33 cellular contexts compared by ENCODE assay signal in the genomic region with DNA sequence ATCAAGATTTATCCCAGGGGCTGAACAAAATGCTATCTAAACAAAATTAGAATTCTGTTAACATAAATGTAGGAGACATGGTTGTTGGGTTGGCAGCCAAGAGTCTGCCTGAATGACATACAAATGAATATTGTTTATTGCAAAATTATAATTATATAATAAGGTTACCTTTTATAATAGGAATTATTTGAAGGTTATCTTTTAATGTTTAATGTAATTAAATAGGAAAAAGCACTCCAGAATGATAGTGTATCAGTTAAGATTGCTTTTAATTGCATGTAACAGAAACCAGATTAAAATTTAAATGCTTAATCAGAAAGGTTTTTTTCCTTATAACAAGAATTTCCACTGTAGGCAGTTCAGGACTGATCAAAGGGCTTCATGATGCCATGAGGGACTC. TPM values are rescaled to one million over a fixed set of nuclear protein-coding genes. Genes with fewer than 3 reads are reported as not detected.
DNase-seq lines count a peak whose midpoint lies in the region; ATAC-seq, FAIRE-seq and TF ChIP-seq lines count a peak whose summit lies in the region.
"Had no signal": no experiment of that assay in that cellular context is flagged by ENCODE, and none has a peak within 500 bp of the region (broad histone marks: within the 10 kb centered on the region; RNA-seq: fewer than 3 reads in every experiment).

No MANE protein-coding gene starts in this region.

- H3K4me2 ChIP-seq in SK-N-SH: no peak overlapping the region
- H3K4me2 ChIP-seq: A549; BLaER1; BLaER1 treated with 17β-estradiol and CSF1 and Interleukin-3, amounts not matched to agents 10 nM and 100 nM had no signal

- DNase-seq in SK-N-SH (no peak), BE2C (peak; percentile 24), GM03348 (ENCODE audit: low spot score) (no peak), inferior parietal cortex (ENCODE audit: extremely low spot score) (no peak)
- DNase-seq: 8988T; ACHN; AML-193; C1 segment of cervical spinal cord; Caco-2; Calu3; CD4-positive, alpha-beta memory T cell; CD4-positive, alpha-beta T cell; CD4-positive, CD25-positive, alpha-beta regulatory T cell; CD8-positive, alpha-beta memory T cell; CD8-positive, alpha-beta T cell; COR-L47; DMS 273 treated with DMSO at 0.1 percent for 48 hours; DMS153; DMS79; DMS79 treated with DMSO at 0.1 percent for 48 hours; DND-41; EL had no signal

- peak; percentile 32 for FAIRE-seq in A204.1 (lab: Jason Lieb, UNC)
- FAIRE-seq: A549, D721Med had no signal

- no peak for TF ChIP-seq RAD21 in SK-N-SH (IDR thresholded peaks at IDR 0.05; ENCODE audit: low read length)

- no peak overlapping the region for H2AFZ ChIP-seq in SK-N-SH (ENCODE audit: low read depth)

- POLR2A ChIA-PET in SK-N-SH (lab: Yijun Ruan, JAX): no interaction called here

- H3K4me1 ChIP-seq in SK-N-SH (ENCODE audit: control insufficient read depth in 1 of 2, insufficient read depth in 2 of 2, low read depth in 1 of 2, low read length in 1 of 2) (no peaks in the 10 kb centered on the region), BE2C (peaks cover 10% of the 10 kb centered on the region)
- H3K4me1 ChIP-seq: A549; BLaER1; BLaER1 treated with 17β-estradiol and CSF1 and Interleukin-3, amounts not matched to agents 10 nM and 100 nM; Caco-2 had no signal

- H3K9me2 ChIP-seq in SK-N-SH: no peaks in the 10 kb centered on the region

- no peak overlapping the region for H3K27ac ChIP-seq in SK-N-SH (ENCODE audit: low read depth in 2 of 2, low read length in 1 of 2)
- H3K27ac ChIP-seq: 22Rv1; A549; BLaER1; BLaER1 treated with 17β-estradiol and CSF1 and Interleukin-3, amounts not matched to agents 10 nM and 100 nM; C4-2B had no signal

- no peak; the same call in 2 of the 3 replicates for ATAC-seq in SK-N-SH treated with all-trans-retinoic acid at 6 μM for 48 hours
- ATAC-seq: A549; CD8-positive, alpha-beta T cell had no signal

- H3K36me3 ChIP-seq in SK-N-SH (replicated peaks in 1 of 2; ENCODE audit: control insufficient read depth in 1 of 2, insufficient read depth in 2 of 2, low read length in 1 of 2) (no peaks in the 10 kb centered on the region), BE2C (no peaks in the 10 kb centered on the region)
- H3K36me3 ChIP-seq: BLaER1; BLaER1 treated with 17β-estradiol and CSF1 and Interleukin-3, amounts not matched to agents 10 nM and 100 nM had no signal

- TF ChIP-seq EP300 in SK-N-SH (IDR thresholded peaks at IDR 0.05; ENCODE audit: borderline replicate concordance in 1 of 2, low read depth in 1 of 2, low read length in 1 of 2): no peak

- TF ChIP-seq CTCF in SK-N-SH (IDR thresholded peaks at IDR 0.05): no peak
- no peak for TF ChIP-seq CTCF in BE2C (IDR thresholded peaks at IDR 0.05; ENCODE audit: low read depth, low read length)

- H3K27me3 ChIP-seq in SK-N-SH (ENCODE audit: insufficient read depth): no peaks in the 10 kb centered on the region
- no peaks in the 10 kb centered on the region for H3K27me3 ChIP-seq in BE2C
- H3K27me3 ChIP-seq: BLaER1; BLaER1 treated with 17β-estradiol and CSF1 and Interleukin-3, amounts not matched to agents 10 nM and 100 nM had no signal

- no peaks in the 10 kb centered on the region for H4K20me1 ChIP-seq in SK-N-SH (ENCODE audit: insufficient read depth)
- H4K20me1 ChIP-seq: BLaER1; BLaER1 treated with 17β-estradiol and CSF1 and Interleukin-3, amounts not matched to agents 10 nM and 100 nM had no signal

- peaks cover 3% of the 10 kb centered on the region for H3F3A ChIP-seq in SK-N-SH (replicated peaks; ENCODE audit: insufficient read depth)

- H3K79me2 ChIP-seq in SK-N-SH (ENCODE audit: insufficient read depth): no peaks in the 10 kb centered on the region

- CTCF ChIA-PET in SK-N-SH (lab: Yijun Ruan, JAX): interaction anchor here (1.6 kb wide), 1 partner anchor 21 kb away, joined by 3 read pairs; no protein-coding TSS in a partner anchor

- no peak overlapping the region for H3K4me3 ChIP-seq in SK-N-SH (ENCODE audit: low read depth in 2 of 2, low read length in 1 of 2)
- no peak overlapping the region for H3K4me3 ChIP-seq in BE2C (ENCODE audit: low read depth, low read length)
- H3K4me3 ChIP-seq: A549; BLaER1; BLaER1 treated with 17β-estradiol and CSF1 and Interleukin-3, amounts not matched to agents 10 nM and 100 nM had no signal

- H3K9ac ChIP-seq in SK-N-SH: no peak overlapping the region
- H3K9ac ChIP-seq: BLaER1; BLaER1 treated with 17β-estradiol and CSF1 and Interleukin-3, amounts not matched to agents 10 nM and 100 nM had no signal

- H3K9me3 ChIP-seq in SK-N-SH: peaks cover 4% of the 10 kb centered on the region
- H3K9me3 ChIP-seq in BE2C: no peaks in the 10 kb centered on the region; the same call in none of the 2 replicates
- H3K9me3 ChIP-seq: A549, BLaER1, Caco-2 had no signal

TF ChIP-seq in SK-N-SH treated with all-trans-retinoic acid at 6 μM for 48 hours, 23 proteins besides CTCF, POLR2A, EP300 and RAD21 (continues in another document):
- no peak for TF ChIP-seq POU6F1 (CRISPR knock-in tag; IDR thresholded peaks at IDR 0.05; ENCODE audit: borderline replicate concordance, low read depth)
- TF ChIP-seq GLIS3 (CRISPR knock-in tag; IDR thresholded peaks at IDR 0.05): no peak
- TF ChIP-seq ZNF565 (CRISPR knock-in tag; conservative IDR thresholded peaks at IDR 0.05; ENCODE audit: low read depth): no peak
- TF ChIP-seq, protein P1, sequence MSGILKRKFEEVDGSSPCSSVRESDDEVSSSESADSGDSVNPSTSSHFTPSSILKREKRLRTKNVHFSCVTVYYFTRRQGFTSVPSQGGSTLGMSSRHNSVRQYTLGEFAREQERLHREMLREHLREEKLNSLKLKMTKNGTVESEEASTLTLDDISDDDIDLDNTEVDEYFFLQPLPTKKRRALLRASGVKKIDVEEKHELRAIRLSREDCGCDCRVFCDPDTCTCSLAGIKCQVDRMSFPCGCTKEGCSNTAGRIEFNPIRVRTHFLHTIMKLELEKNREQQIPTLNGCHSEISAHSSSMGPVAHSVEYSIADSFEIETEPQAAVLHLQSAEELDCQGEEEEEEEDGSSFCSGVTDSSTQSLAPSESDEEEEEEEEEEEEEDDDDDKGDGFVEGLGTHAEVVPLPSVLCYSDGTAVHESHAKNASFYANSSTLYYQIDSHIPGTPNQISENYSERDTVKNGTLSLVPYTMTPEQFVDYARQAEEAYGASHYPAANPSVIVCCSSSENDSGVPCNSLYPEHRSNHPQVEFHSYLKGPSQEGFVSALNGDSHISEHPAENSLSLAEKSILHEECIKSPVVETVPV (CRISPR knock-in tag; IDR thresholded peaks at IDR 0.05): 0 out of 2 replicates have a peak, but pooled peaks have one; percentile 57
- TF ChIP-seq TCF4 (CRISPR knock-in tag; IDR thresholded peaks at IDR 0.05; ENCODE audit: borderline replicate concordance): peak; percentile 67; the same call in 1 of the 2 replicates
- no peak for TF ChIP-seq TOX (CRISPR knock-in tag; IDR thresholded peaks at IDR 0.05; ENCODE audit: borderline replicate concordance)

TF ChIP-seq in SK-N-SH, 30 proteins besides CTCF, POLR2A, EP300 and RAD21:
- TF ChIP-seq USF2 (IDR thresholded peaks at IDR 0.05; ENCODE audit: borderline replicate concordance, low read depth, low read length) (no peak), FOXJ3 (CRISPR knock-in tag; IDR thresholded peaks at IDR 0.05) (no peak), RCOR1 (IDR thresholded peaks at IDR 0.05; ENCODE audit: low read length) (no peak), SIN3A (IDR thresholded peaks at IDR 0.05; ENCODE audit: borderline replicate concordance, low read depth, low read length) (no peak), MXI1 (IDR thresholded peaks at IDR 0.05; ENCODE audit: low read depth, low read length) (no peak), NRF1 (IDR thresholded peaks at IDR 0.05; ENCODE audit: low read depth, low read length) (no peak), CHD2 (IDR thresholded peaks at IDR 0.05; ENCODE audit: low read length, partially characterized antibody) (no peak), GATA2 (CRISPR knock-in tag; IDR thresholded peaks at IDR 0.05) (no peak)
- TF ChIP-seq, protein P2, sequence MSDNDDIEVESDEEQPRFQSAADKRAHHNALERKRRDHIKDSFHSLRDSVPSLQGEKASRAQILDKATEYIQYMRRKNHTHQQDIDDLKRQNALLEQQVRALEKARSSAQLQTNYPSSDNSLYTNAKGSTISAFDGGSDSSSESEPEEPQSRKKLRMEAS (IDR thresholded peaks at IDR 0.05; ENCODE audit: low read depth): no peak

RNA-seq across cellular contexts. Expression of gene STPG2, which starts 42.0 kb away (rescaled TPM):
- not detected in 2 replicates for polyA plus RNA-seq in SK-N-SH (2012; rRNA removed)
- polyA plus RNA-seq in SK-N-SH (2012; cell fraction: cytosol; rRNA removed): 0.03 TPM in 2 replicates
- polyA plus RNA-seq in SK-N-SH (2012; cell fraction: nucleus; rRNA removed): 0.07 and 0.11 TPM in 2 replicates
- not detected for polyA plus RNA-seq in BE2C (2012; ENCODE audit: insufficient read depth, insufficient read length, low read depth)
- polyA plus RNA-seq: AG04450; BJ; CD14-positive monocyte; CD4-positive, alpha-beta memory T cell; CD8-positive, alpha-beta memory T cell had no signal
